ENCODE assay signal across 2 cellular contexts in the genomic region with DNA sequence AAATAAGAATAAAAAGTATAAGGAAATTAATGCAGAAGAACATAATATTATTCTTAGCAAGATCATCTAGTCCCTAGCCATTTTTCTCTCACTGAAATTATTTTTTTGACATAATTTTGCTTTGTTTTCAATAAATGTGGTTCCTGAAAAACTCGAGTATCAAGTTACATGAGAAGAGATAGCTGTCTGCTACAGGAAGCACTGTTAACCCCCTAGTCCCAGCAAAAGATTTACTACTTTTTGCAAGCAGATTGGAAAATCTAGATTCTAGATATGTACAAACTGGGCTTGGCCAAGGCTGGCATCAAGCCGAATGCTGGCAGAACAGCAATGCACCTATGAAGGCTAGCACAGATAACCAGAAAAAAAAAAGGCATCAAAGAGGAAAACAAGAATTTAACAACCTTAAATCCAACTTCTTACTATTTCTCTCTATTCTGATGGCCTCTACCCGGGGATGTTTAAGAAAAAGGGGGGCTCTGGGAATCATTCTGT.
TF ChIP-seq lines count a peak whose summit lies in the region.

No MANE protein-coding gene starts in this region.

TF ChIP-seq in IMR-90, 13 proteins besides CTCF, POLR2A, EP300 and RAD21:
- TF ChIP-seq ELK1 (IDR thresholded peaks at IDR 0.05; ENCODE audit: borderline replicate concordance, low read depth, low read length) (no peak), FOS (IDR thresholded peaks at IDR 0.05; ENCODE audit: low read depth, low read length) (no peak), CHD1 (IDR thresholded peaks at IDR 0.05; ENCODE audit: low read depth, low read length) (no peak), MAFK (IDR thresholded peaks at IDR 0.05; ENCODE audit: low read depth, low read length) (no peak), RFX5 (IDR thresholded peaks at IDR 0.05; ENCODE audit: low read depth, low read length) (no peak), SMC3 (IDR thresholded peaks at IDR 0.05; ENCODE audit: low read depth, low read length) (no peak), MXI1 (IDR thresholded peaks at IDR 0.05; ENCODE audit: borderline replicate concordance, low read depth, low read length) (no peak)
- TF ChIP-seq, protein P1, sequence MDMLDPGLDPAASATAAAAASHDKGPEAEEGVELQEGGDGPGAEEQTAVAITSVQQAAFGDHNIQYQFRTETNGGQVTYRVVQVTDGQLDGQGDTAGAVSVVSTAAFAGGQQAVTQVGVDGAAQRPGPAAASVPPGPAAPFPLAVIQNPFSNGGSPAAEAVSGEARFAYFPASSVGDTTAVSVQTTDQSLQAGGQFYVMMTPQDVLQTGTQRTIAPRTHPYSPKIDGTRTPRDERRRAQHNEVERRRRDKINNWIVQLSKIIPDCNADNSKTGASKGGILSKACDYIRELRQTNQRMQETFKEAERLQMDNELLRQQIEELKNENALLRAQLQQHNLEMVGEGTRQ (IDR thresholded peaks at IDR 0.05; ENCODE audit: low read depth, low read length): no peak
TF ChIP-seq in IMR-90: peak in this region for 0.

TF ChIP-seq in K562, 482 proteins besides CTCF, POLR2A, EP300 and RAD21:
- TF ChIP-seq ZNF324 (CRISPR knock-in tag; IDR thresholded peaks at IDR 0.05) (no peak), CBX1 (IDR thresholded peaks at IDR 0.05; ENCODE audit: low read depth) (no peak), MEIS2 (IDR thresholded peaks at IDR 0.05; ENCODE audit: partially characterized antibody) (peak; percentile 14), KAT7 (CRISPR knock-in tag; IDR thresholded peaks at IDR 0.05; ENCODE audit: borderline replicate concordance) (no peak), ZEB2 (IDR thresholded peaks at IDR 0.05) (no peak)
- TF ChIP-seq, protein P2, sequence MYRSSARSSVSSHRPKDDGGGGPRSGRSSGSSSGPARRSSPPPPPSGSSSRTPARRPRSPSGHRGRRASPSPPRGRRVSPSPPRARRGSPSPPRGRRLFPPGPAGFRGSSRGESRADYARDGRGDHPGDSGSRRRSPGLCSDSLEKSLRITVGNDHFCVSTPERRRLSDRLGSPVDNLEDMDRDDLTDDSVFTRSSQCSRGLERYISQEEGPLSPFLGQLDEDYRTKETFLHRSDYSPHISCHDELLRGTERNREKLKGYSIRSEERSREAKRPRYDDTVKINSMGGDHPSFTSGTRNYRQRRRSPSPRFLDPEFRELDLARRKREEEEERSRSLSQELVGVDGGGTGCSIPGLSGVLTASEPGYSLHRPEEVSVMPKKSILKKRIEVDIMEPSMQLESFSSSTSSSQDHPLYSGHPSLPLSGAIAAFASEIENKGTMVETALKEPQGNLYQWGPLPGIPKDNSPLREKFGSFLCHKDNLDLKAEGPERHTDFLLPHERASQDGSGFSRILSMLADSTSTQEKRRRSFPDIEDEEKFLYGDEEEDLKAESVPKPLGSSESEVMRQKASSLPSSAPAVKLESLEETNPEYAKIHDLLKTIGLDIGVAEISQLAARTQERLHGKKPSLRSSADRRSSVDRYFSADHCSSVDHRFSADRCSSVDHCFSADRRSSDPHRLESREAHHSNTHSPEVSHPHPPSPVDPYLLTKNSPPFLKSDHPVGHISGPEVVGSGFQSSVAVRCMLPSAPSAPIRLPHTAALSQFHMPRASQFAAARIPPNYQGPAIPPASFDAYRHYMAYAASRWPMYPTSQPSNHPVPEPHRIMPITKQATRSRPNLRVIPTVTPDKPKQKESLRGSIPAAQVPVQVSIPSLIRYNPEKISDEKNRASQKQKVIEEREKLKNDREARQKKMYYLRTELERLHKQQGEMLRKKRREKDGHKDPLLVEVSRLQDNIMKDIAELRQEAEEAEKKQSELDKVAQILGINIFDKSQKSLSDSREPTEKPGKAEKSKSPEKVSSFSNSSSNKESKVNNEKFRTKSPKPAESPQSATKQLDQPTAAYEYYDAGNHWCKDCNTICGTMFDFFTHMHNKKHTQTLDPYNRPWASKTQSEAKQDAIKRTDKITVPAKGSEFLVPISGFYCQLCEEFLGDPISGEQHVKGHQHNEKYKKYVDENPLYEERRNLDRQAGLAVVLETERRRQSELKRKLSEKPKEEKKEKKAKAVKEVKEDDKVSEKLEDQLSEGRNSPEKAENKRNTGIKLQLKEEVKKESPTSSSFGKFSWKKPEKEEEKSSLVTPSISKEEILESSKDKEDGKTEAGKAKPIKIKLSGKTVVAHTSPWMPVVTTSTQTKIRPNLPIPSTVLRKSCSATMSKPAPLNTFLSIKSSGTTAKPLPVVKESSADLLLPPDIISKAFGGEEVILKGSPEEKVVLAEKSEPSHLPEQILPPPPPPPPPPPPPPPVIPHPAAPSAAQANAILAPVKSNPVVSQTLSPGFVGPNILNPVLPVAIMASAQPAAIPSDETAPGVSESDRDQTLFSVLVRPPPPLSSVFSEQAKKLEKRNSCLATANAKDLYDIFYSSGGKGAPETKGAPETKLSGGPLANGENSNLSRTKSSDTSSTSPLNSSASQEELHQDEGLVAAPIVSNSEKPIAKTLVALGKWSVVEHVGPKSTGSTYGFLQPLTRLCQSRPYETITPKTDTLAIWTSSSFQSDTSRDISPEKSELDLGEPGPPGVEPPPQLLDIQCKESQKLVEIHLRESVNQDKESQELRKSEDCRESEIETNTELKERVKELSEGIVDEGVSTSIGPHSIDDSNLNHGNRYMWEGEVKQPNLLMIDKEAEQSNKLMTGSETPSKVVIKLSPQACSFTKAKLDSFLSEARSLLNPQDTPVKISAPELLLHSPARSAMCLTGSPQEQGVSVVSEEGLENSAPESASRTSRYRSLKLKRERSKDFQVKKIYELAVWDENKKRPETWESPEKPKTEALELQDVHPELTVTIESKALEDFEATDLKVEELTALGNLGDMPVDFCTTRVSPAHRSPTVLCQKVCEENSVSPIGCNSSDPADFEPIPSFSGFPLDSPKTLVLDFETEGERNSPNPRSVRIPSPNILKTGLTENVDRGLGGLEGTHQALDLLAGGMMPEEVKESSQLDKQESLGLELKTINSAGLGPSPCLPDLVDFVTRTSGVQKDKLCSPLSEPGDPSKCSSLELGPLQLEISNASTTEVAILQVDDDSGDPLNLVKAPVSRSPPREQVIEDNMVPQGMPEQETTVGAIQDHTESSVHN (IDR thresholded peaks at IDR 0.05; ENCODE audit: borderline replicate concordance in 1 of 2, low read depth in 1 of 2): no peak
